ENCODE assay signal across 11 cellular contexts in genomic region chr3:160180581-160181216, GRCh38. TPM values are rescaled to one million over a fixed set of nuclear protein-coding genes. Genes with fewer than 3 reads are reported as not detected.
A peak's percentile ranks its signal among the peaks of the same experiment; 100 is the strongest.
DNase-seq lines count a peak whose midpoint lies in the region; TF ChIP-seq lines count a peak whose summit lies in the region.
"Had no signal": no experiment of that assay in that cellular context is flagged by ENCODE, and none has a peak within 500 bp of the region (broad histone marks: within the 10 kb centered on the region; RNA-seq: fewer than 3 reads in every experiment).

No MANE protein-coding gene starts in this region.

- H3K4me3 Mint-ChIP-seq in brain = peak overlapping the region in 3 of 5 experiments; percentile 23 to 67 (median 46)
- H3K4me3 Mint-ChIP-seq: activated T-helper 1 cell treated with anti-CD3 and anti-CD28 coated beads, Interleukin-12 subunit alpha, Interleukin-12 subunit beta, Interleukin-2, Interleukin-4 antibody, amounts not matched to agents 30 ng/mL and 10 ng/mL and 1 ng/mL, durations not matched to agents 14 hours and 24 hours and 36 hours; T-helper 17 cell had no signal

- WGBS in HUES64 = 86% methylated on average over 10 of the region's 11 CpGs
- no CpG with 5 or more reads among the region's 11 CpGs for WGBS in mesendoderm (ENCODE audit: extremely low coverage, insufficient coverage, low lambda C conversion rate)

- H3K56ac ChIP-seq in mesendoderm (ENCODE audit: low read length) = no peak overlapping the region

- H2BK5ac ChIP-seq in mesendoderm (ENCODE audit: low read length) = no peak overlapping the region

- DNase-seq in AG20443 (ENCODE audit: low spot score) (peak; percentile 65), mesendoderm (peak; percentile 30), NCI-H1436 (lab: John Stamatoyannopoulos, UW) (no peak), OCI-M1 (lab: John Stamatoyannopoulos, UW) (no peak), GOT3 (lab: John Stamatoyannopoulos, UW) (no peak)
- DNase-seq in stimulated activated naive CD4-positive, alpha-beta T cell treated with Interleukin-2 at 50 U/mL for 16 hours (lab: John Stamatoyannopoulos, UW) = no peak
- DNase-seq: NCI-H187 treated with DMSO at 0.1 percent for 48 hours, T-helper 17 cell had no signal

- H3K9ac ChIP-seq in HUES64 (ENCODE audit: low read depth, low read length) (0 out of 2 replicates have a peak overlapping the region, but pooled peaks have one; percentile 28), mesendoderm (ENCODE audit: low read length) (no peak overlapping the region)

- H3K27ac ChIP-seq in HUES64 (ENCODE audit: low read depth, low read length) (no peak overlapping the region), mesendoderm (ENCODE audit: low read depth, low read length) (no peak overlapping the region)

- H3K36me3 Mint-ChIP-seq in brain = no peaks in the 10 kb centered on the region

- H3K36me3 ChIP-seq in HUES64 (ENCODE audit: insufficient read depth, low read length) (no peaks in the 10 kb centered on the region), mesendoderm (ENCODE audit: control insufficient read depth, insufficient read depth, low read length) (no peaks in the 10 kb centered on the region)

- no peak for TF ChIP-seq CTCF in brain (conservative IDR thresholded peaks at IDR 0.05)

- H3K9me3 Mint-ChIP-seq in brain = peaks cover 0 to 9% (median 9%) of the 10 kb centered on the region in 5 experiments
- H3K9me3 Mint-ChIP-seq: activated T-helper 1 cell treated with anti-CD3 and anti-CD28 coated beads, Interleukin-12 subunit alpha, Interleukin-12 subunit beta, Interleukin-2, Interleukin-4 antibody, amounts not matched to agents 30 ng/mL and 10 ng/mL and 1 ng/mL, durations not matched to agents 14 hours and 24 hours and 36 hours had no signal

- peaks cover 3% of the 10 kb centered on the region for H3K4me1 ChIP-seq in HUES64 (ENCODE audit: insufficient read depth, low read length)
- no peaks in the 10 kb centered on the region for H3K4me1 ChIP-seq in mesendoderm (ENCODE audit: control insufficient read depth, low read depth, low read length)

- peaks cover 7% of the 10 kb centered on the region for H3K4me1 Mint-ChIP-seq in brain
- H3K4me1 Mint-ChIP-seq: T-helper 17 cell had no signal

- H3K9me3 ChIP-seq in HUES64 (ENCODE audit: insufficient read depth, low read depth, low read length) = peaks cover 11% of the 10 kb centered on the region

- H2AK5ac ChIP-seq in mesendoderm (ENCODE audit: low read length) = no peak overlapping the region

- H4K5ac ChIP-seq in mesendoderm (ENCODE audit: low read length) = no peak overlapping the region

- no peak overlapping the region for H3K4me3 ChIP-seq in HUES64 (ENCODE audit: low read length)
- H3K4me3 ChIP-seq in mesendoderm (ENCODE audit: low read length) = no peak overlapping the region

- H3K4ac ChIP-seq in mesendoderm (ENCODE audit: low read depth, low read length) = no peak overlapping the region

- H3K79me2 ChIP-seq in mesendoderm (ENCODE audit: control insufficient read depth, insufficient read depth, low read length) = no peaks in the 10 kb centered on the region

- H3K18ac ChIP-seq in mesendoderm (ENCODE audit: low read length) = no peak overlapping the region

- no peak overlapping the region for H3K23ac ChIP-seq in mesendoderm (ENCODE audit: low read length)

- H4K8ac ChIP-seq in mesendoderm (ENCODE audit: low read depth, low read length) = no peak overlapping the region

- no peak overlapping the region for H2BK15ac ChIP-seq in mesendoderm (replicated peaks; ENCODE audit: low read depth)

- H3K27me3 Mint-ChIP-seq in brain = no peaks in the 10 kb centered on the region

- no peaks in the 10 kb centered on the region for H3K79me1 ChIP-seq in mesendoderm (ENCODE audit: low read length)

- H3K27me3 ChIP-seq in HUES64 (ENCODE audit: insufficient read depth, low read length) (no peaks in the 10 kb centered on the region), mesendoderm (ENCODE audit: insufficient read depth, low read length, poor library complexity) (no peaks in the 10 kb centered on the region)

- no peak overlapping the region for H2BK120ac ChIP-seq in mesendoderm (ENCODE audit: low read depth, low read length)

- H3K4me2 ChIP-seq in mesendoderm (ENCODE audit: low read length) = no peak overlapping the region

- peak overlapping the region in 2 of 5 experiments; percentile 56 to 88 for H3K27ac Mint-ChIP-seq in brain
- H3K27ac Mint-ChIP-seq: activated T-helper 1 cell treated with anti-CD3 and anti-CD28 coated beads, Interleukin-12 subunit alpha, Interleukin-12 subunit beta, Interleukin-2, Interleukin-4 antibody, amounts not matched to agents 30 ng/mL and 10 ng/mL and 1 ng/mL, durations not matched to agents 14 hours and 24 hours and 36 hours; T-helper 17 cell had no signal

RNA-seq across cellular contexts. Expression of gene C3orf80, which starts 44.5 kb away (rescaled TPM):
- polyA plus RNA-seq in HUES64 (2013, experiment 1 of 2) = 0.35 TPM
- polyA plus RNA-seq in HUES64 (2013, experiment 2 of 2) = 0.44 TPM
- 1.1 TPM for polyA plus RNA-seq in brain (ENCODE audit: insufficient read depth, low read depth, low replicate concordance)
- polyA plus RNA-seq in mesendoderm (2013, experiment 1 of 2) = 1.2 TPM
- polyA plus RNA-seq in mesendoderm (2013, experiment 2 of 2) = 1.2 TPM

Comparison
In these comparisons a context has a peak if more than half of its experiments do, and no peak if none do; other contexts are left out.
1. DNase-seq: peak in AG20443 (single experiment) and mesendoderm (single experiment); none in NCI-H1436 (single experiment), OCI-M1 (single experiment), GOT3 (single experiment) and stimulated activated naive CD4-positive, alpha-beta T cell treated with Interleukin-2 at 50 U/mL for 16 hours (single experiment).